In genomic region chr7:100324194-100324593, GRCh38 we compare ENCODE assay signal across 15 cellular contexts. TPM values are rescaled to one million over a fixed set of nuclear protein-coding genes. Genes with fewer than 3 reads are reported as not detected.
DNase-seq lines count a peak whose midpoint lies in the region; ATAC-seq and TF ChIP-seq lines count a peak whose summit lies in the region.
"Not testable (repeated sequence)": the region's sequence is repeated elsewhere in the genome, so short reads cannot be mapped to it uniquely, and the experiment has no call there.
"Had no signal": no experiment of that assay in that cellular context is flagged by ENCODE, and none has a peak within 500 bp of the region (broad histone marks: within the 10 kb centered on the region; RNA-seq: fewer than 3 reads in every experiment).

No MANE protein-coding gene starts in this region.

- H3K4me1 Mint-ChIP-seq in GM23338; activated B cell treated with CpG ODN at 0.5 μM for 24 hours; activated T-cell treated with anti-CD3 and anti-CD28 coated beads, Interleukin-2, amount 50 U/mL, for 24 hours (ENCODE audit: low read depth); memory B cell; neural crest cell: not testable (repeated sequence)

- 0 out of 2 replicates have a peak overlapping the region, but pooled peaks have one; percentile 11 for H3K27ac Mint-ChIP-seq in GM23338
- H3K27ac Mint-ChIP-seq in activated B cell treated with CpG ODN at 0.5 μM for 24 hours = peak overlapping the region; percentile 18
- peak overlapping the region; percentile 11 for H3K27ac Mint-ChIP-seq in activated T-cell treated with anti-CD3 and anti-CD28 coated beads, Interleukin-2, amount 50 U/mL, for 24 hours
- peak overlapping the region; percentile 11 for H3K27ac Mint-ChIP-seq in memory B cell
- peak overlapping the region; percentile 43 for H3K27ac Mint-ChIP-seq in neural crest cell (ENCODE audit: unreplicated experiment)

- H3K4me3 Mint-ChIP-seq in GM23338; activated B cell treated with CpG ODN at 0.5 μM for 24 hours; activated T-cell treated with anti-CD3 and anti-CD28 coated beads, Interleukin-2, amount 50 U/mL, for 24 hours; memory B cell; neural crest cell: not testable (repeated sequence)

- H2AFZ ChIP-seq in GM23338 = not testable (repeated sequence)

- not testable (repeated sequence) for H3K4me1 ChIP-seq in DOHH2 (ENCODE audit: control insufficient read depth, low read length); GM23338 (ENCODE audit: insufficient read depth)

- CTCF ChIA-PET in activated B cell treated with CpG ODN at 0.5 μM for 24 hours (lab: Charles Lee) = not testable (repeated sequence)

- DNase-seq in GM23338 (ENCODE audit: low spot score); activated B cell treated with CpG ODN at 0.5 μM for 24 hours; activated T-cell treated with anti-CD3 and anti-CD28 coated beads, Interleukin-2, amount 50 U/mL, for 24 hours; memory B cell (ENCODE audit: low spot score in 2 of 2); neural crest cell (ENCODE audit: low read depth, low spot score): not testable (repeated sequence)

- H3K36me3 ChIP-seq in DOHH2 (ENCODE audit: control insufficient read depth, low read length) = peaks cover 21% of the 10 kb centered on the region
- not testable (repeated sequence) for H3K36me3 ChIP-seq in GM23338 (ENCODE audit: insufficient read depth)

- H3F3A ChIP-seq in DOHH2 (ENCODE audit: control insufficient read depth, insufficient read depth); GM23338 (replicated peaks; ENCODE audit: low read depth): not testable (repeated sequence)

- H3K27ac ChIP-seq in DOHH2 (ENCODE audit: low read depth, low read length); GM23338 (ENCODE audit: low read depth): not testable (repeated sequence)

- peak overlapping the region; percentile 34; the same call in 1 of the 2 replicates for H3K4me3 ChIP-seq in DOHH2 (ENCODE audit: low read length)
- not testable (repeated sequence) for H3K4me3 ChIP-seq in GM23338

- not testable (repeated sequence) for ATAC-seq in GM23338; activated B cell treated with CpG ODN at 0.5 μM for 24 hours (ENCODE audit: low read depth); memory B cell (ENCODE audit: low read depth)

- H3K27me3 ChIP-seq in DOHH2 (ENCODE audit: control insufficient read depth, low read length); GM23338 (ENCODE audit: insufficient read depth): not testable (repeated sequence)

- peaks cover 55% of the 10 kb centered on the region for H3K36me3 Mint-ChIP-seq in GM23338 (ENCODE audit: low read depth)
- peaks cover 56% of the 10 kb centered on the region for H3K36me3 Mint-ChIP-seq in activated B cell treated with CpG ODN at 0.5 μM for 24 hours (ENCODE audit: low read depth)
- H3K36me3 Mint-ChIP-seq in activated T-cell treated with anti-CD3 and anti-CD28 coated beads, Interleukin-2, amount 50 U/mL, for 24 hours (ENCODE audit: low read depth) = peaks cover 66% of the 10 kb centered on the region
- H3K36me3 Mint-ChIP-seq in memory B cell = peaks cover 19% of the 10 kb centered on the region
- H3K36me3 Mint-ChIP-seq in neural crest cell (ENCODE audit: low read depth) = not testable (repeated sequence)

- TF ChIP-seq CTCF in DOHH2 (IDR thresholded peaks at IDR 0.05; ENCODE audit: low read depth, low read length, poor library complexity, severe bottlenecking); GM23338 (conservative IDR thresholded peaks at IDR 0.05; ENCODE audit: low read depth in 2 of 2); activated B cell treated with CpG ODN at 0.5 μM for 24 hours (IDR thresholded peaks at IDR 0.05); neural crest cell (conservative IDR thresholded peaks at IDR 0.05): not testable (repeated sequence)

- H3K27me3 Mint-ChIP-seq in GM23338 (ENCODE audit: insufficient read depth, low read depth, poor library complexity); activated B cell treated with CpG ODN at 0.5 μM for 24 hours; activated T-cell treated with anti-CD3 and anti-CD28 coated beads, Interleukin-2, amount 50 U/mL, for 24 hours; memory B cell; neural crest cell (ENCODE audit: low read depth): not testable (repeated sequence)

- H3K79me2 ChIP-seq in DOHH2 (ENCODE audit: control insufficient read depth, low read length); GM23338 (replicated peaks; ENCODE audit: insufficient read depth): not testable (repeated sequence)

- H3K9me2 ChIP-seq in DOHH2 (replicated peaks; ENCODE audit: control insufficient read depth, low read length); GM23338 (ENCODE audit: insufficient read depth): not testable (repeated sequence)

- not testable (repeated sequence) for H4K20me1 ChIP-seq in DOHH2 (ENCODE audit: control insufficient read depth, insufficient read depth, low read depth, low read length); GM23338 (replicated peaks; ENCODE audit: insufficient read depth)

- not testable (repeated sequence) for H3K4me2 ChIP-seq in DOHH2 (ENCODE audit: low read length); GM23338

- not testable (repeated sequence) for H3K9me3 ChIP-seq in DOHH2 (ENCODE audit: control insufficient read depth, insufficient read depth, low read length)

- POLR2A ChIA-PET in activated B cell treated with CpG ODN at 0.5 μM for 24 hours (lab: Charles Lee) = not testable (repeated sequence)

- not testable (repeated sequence) for H3K9me3 Mint-ChIP-seq in GM23338; activated B cell treated with CpG ODN at 0.5 μM for 24 hours; activated T-cell treated with anti-CD3 and anti-CD28 coated beads, Interleukin-2, amount 50 U/mL, for 24 hours; memory B cell; neural crest cell

- intact Hi-C loops in activated B cell treated with CpG ODN at 0.5 μM for 24 hours (cut with micrococcal nuclease) = not testable (repeated sequence)

RNA-seq across cellular contexts. Expression of gene SPDYE3, which starts 16.7 kb away (rescaled TPM):
- total RNA-seq in GM23338 (2014; rRNA removed; shearing (Covaris generic)) = not detected in 2 replicates
- polyA plus RNA-seq in GM23338 (2016; fragmentation: Nextera tagmentation; extraction: Ambion mirVana) = 3.6 and 4.1 TPM in 2 replicates
- total RNA-seq in activated B cell treated with CpG ODN at 0.5 μM for 24 hours (not detected in 2 replicates), neural crest cell (not detected in 2 replicates)
- total RNA-seq: A673; Caco-2; Calu3; CD4-positive, alpha-beta T cell; CD8-positive, alpha-beta T cell; Daoy; G401 had no signal
- polyA plus RNA-seq: AG04450, BJ had no signal

RNA-seq across cellular contexts. Expression of gene PILRB, which starts 33.7 kb away (rescaled TPM):
- 21.6 and 43.0 TPM in 2 replicates for total RNA-seq in GM23338 (2014; rRNA removed; shearing (Covaris generic))
- polyA plus RNA-seq in GM23338 (2016; fragmentation: Nextera tagmentation; extraction: Ambion mirVana) = 25.3 and 25.5 TPM in 2 replicates
- 65.8 and 79.4 TPM in 2 replicates for total RNA-seq in activated B cell treated with CpG ODN at 0.5 μM for 24 hours
- total RNA-seq in neural crest cell = 36.5 and 36.6 TPM in 2 replicates

RNA-seq across cellular contexts. Expression of gene PILRA, which starts 49.1 kb away (rescaled TPM):
- total RNA-seq in GM23338 (2014; rRNA removed; shearing (Covaris generic)) = 0.38 and 2.6 TPM in 2 replicates
- 5.3 and 5.9 TPM in 2 replicates for polyA plus RNA-seq in GM23338 (2016; fragmentation: Nextera tagmentation; extraction: Ambion mirVana)
- total RNA-seq in activated B cell treated with CpG ODN at 0.5 μM for 24 hours (2.1 and 2.2 TPM in 2 replicates), neural crest cell (2.6 and 2.7 TPM in 2 replicates)
